In genomic region chr12:125098676-125099406, GRCh38 we compare ENCODE assay signal across 15 cellular contexts.
"Had no signal": no experiment of that assay in that cellular context is flagged by ENCODE, and none has a peak within 500 bp of the region (broad histone marks: within the 10 kb centered on the region; RNA-seq: fewer than 3 reads in every experiment).

No MANE protein-coding gene starts in this region.

- H3K4me1 Mint-ChIP-seq: activated T-helper 17 cell treated with anti-CD3 and anti-CD28 coated beads, Interleukin-2, amount 50 U/mL, for 72 hours had no signal

- H3K36me3 ChIP-seq: breast epithelium, neural progenitor cell had no signal

- ATAC-seq: activated T-helper 17 cell treated with anti-CD3 and anti-CD28 coated beads, Interleukin-2, amount 50 U/mL, for 72 hours; gastrocnemius medialis; left lung had no signal

- H3K9me3 Mint-ChIP-seq: activated T-helper 17 cell treated with anti-CD3 and anti-CD28 coated beads, Interleukin-2, amount 50 U/mL, for 72 hours; neural progenitor cell had no signal

- H3K27me3 ChIP-seq: ascending aorta, breast epithelium, gastrocnemius medialis, left lung, neural progenitor cell had no signal

- H3K9me3 ChIP-seq: ascending aorta, breast epithelium, gastrocnemius medialis, left lung had no signal

- H3K4me3 ChIP-seq: ascending aorta, breast epithelium, gastrocnemius medialis, left lung, neural progenitor cell had no signal

- H3K4me2 ChIP-seq: neural progenitor cell had no signal

- H3K27ac ChIP-seq: ascending aorta, breast epithelium, gastrocnemius medialis, left lung, neural progenitor cell, VCaP had no signal

- H3K27me3 Mint-ChIP-seq: activated T-helper 17 cell treated with anti-CD3 and anti-CD28 coated beads, Interleukin-2, amount 50 U/mL, for 72 hours; progenitor cell of endocrine pancreas had no signal

- H3K4me1 ChIP-seq: ascending aorta, breast epithelium, gastrocnemius medialis had no signal

- H2AFZ ChIP-seq: neural progenitor cell had no signal

- H3K9ac ChIP-seq: neural progenitor cell had no signal

- H3K4me3 Mint-ChIP-seq: activated T-helper 17 cell treated with anti-CD3 and anti-CD28 coated beads, Interleukin-2, amount 50 U/mL, for 72 hours; neural progenitor cell had no signal

- DNase-seq: activated CD4-positive, alpha-beta T cell treated with anti-CD3 and anti-CD28 coated beads, Interleukin-2, amount 50 U/mL, for 4 hours; activated CD4-positive, CD25-positive, alpha-beta regulatory T cell treated with anti-CD3 and anti-CD28 coated beads, Interleukin-2, amount 50 U/mL, for 72 hours; activated naive CD4-positive, alpha-beta T cell; activated T-cell treated with anti-CD3 and anti-CD28 coated beads, Interleukin-2, amount 50 U/mL, for 1 hour; cortex of kidney; gastrocnemius medialis; head of caudate nucleus; left lung; stimulated activated naive CD4-positive, alpha-beta T cell had no signal

- H3K27ac Mint-ChIP-seq: activated T-helper 17 cell treated with anti-CD3 and anti-CD28 coated beads, Interleukin-2, amount 50 U/mL, for 72 hours; neural progenitor cell; progenitor cell of endocrine pancreas had no signal
